12 cellular contexts compared by ENCODE assay signal in the genomic region with DNA sequence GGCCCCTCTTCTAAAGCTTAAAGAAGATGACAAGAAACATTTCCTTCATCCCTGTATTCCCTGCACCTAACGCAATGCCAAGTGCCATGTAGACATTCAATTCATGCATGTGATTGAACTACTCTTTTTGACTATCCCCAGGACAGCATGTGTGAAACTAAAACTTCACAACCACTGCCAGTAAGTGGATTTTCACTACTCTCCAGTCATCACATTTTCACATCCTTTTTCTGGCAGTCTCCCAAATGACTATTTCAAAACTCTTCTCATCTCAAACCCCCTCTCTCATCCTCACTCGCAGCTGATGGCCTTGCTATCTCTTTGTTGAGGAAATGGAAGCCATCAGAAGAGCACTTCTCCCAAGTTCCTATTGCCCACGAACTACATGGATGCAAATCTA.
DNase-seq lines count a peak whose midpoint lies in the region; ATAC-seq, FAIRE-seq and TF ChIP-seq lines count a peak whose summit lies in the region.
"Had no signal": no experiment of that assay in that cellular context is flagged by ENCODE, and none has a peak within 500 bp of the region (broad histone marks: within the 10 kb centered on the region; RNA-seq: fewer than 3 reads in every experiment).

No MANE protein-coding gene starts in this region.

- H3K36me3 ChIP-seq in CD8-positive, alpha-beta memory T cell (ENCODE audit: insufficient read depth, low read length), result peaks cover 12% of the 10 kb centered on the region
- no peaks in the 10 kb centered on the region for H3K36me3 ChIP-seq in HepG2 (replicated peaks in 1 of 2; ENCODE audit: control insufficient read depth in 1 of 2, insufficient read depth in 2 of 2, low read length in 2 of 2)
- H3K36me3 ChIP-seq: heart left ventricle, suprapubic skin had no signal

- no peak for FAIRE-seq in HepG2 (lab: Jason Lieb, UNC)

- TF ChIP-seq POLR2A in HepG2 (IDR thresholded peaks at IDR 0.05; ENCODE audit: insufficient read depth in 1 of 2, low read depth in 2 of 2, low read length in 2 of 2), result no peak

- no peaks in the 10 kb centered on the region for H4K20me1 ChIP-seq in HepG2 (ENCODE audit: insufficient read depth, low read length)

- H3K36me3 Mint-ChIP-seq in CD8-positive, alpha-beta memory T cell, result peaks cover 4 to 43% (median 26%) of the 10 kb centered on the region in 3 donors

- no peaks in the 10 kb centered on the region for H3K27me3 ChIP-seq in CD8-positive, alpha-beta memory T cell (ENCODE audit: insufficient read depth, low read length, poor library complexity, severe bottlenecking)
- H3K27me3 ChIP-seq in HepG2 (ENCODE audit: control insufficient read depth in 1 of 2, insufficient read depth in 2 of 2, low read length in 2 of 2), result no peaks in the 10 kb centered on the region
- H3K27me3 ChIP-seq: heart left ventricle, suprapubic skin had no signal

- H3K9me3 Mint-ChIP-seq in CD8-positive, alpha-beta memory T cell, result no peaks in the 10 kb centered on the region
- H3K9me3 Mint-ChIP-seq: CD4-positive, CD25-positive, alpha-beta regulatory T cell had no signal

- no peak for TF ChIP-seq EP300 in HepG2 (IDR thresholded peaks at IDR 0.05; ENCODE audit: low read depth in 2 of 2, low read length in 2 of 2)
- no peak for TF ChIP-seq EP300 in HepG2 (CRISPR knock-in tag; IDR thresholded peaks at IDR 0.05; ENCODE audit: borderline replicate concordance)

- H3K9me3 ChIP-seq in CD8-positive, alpha-beta memory T cell (ENCODE audit: low read length), result no peaks in the 10 kb centered on the region
- no peaks in the 10 kb centered on the region for H3K9me3 ChIP-seq in HepG2 (ENCODE audit: low read length)
- H3K9me3 ChIP-seq: suprapubic skin had no signal

- no peak overlapping the region for H3K4me2 ChIP-seq in HepG2 (ENCODE audit: low read depth, low read length)

- no peak for TF ChIP-seq CTCF in HepG2 (CRISPR knock-in tag; IDR thresholded peaks at IDR 0.05)

- BruUV-seq in HepG2 (replicated peaks; lab: Mats Ljungman, UMichigan), result no TSS peak

- under 1% methylated on average over 3 of the region's 3 CpGs for WGBS in HepG2 (ENCODE audit: low lambda C conversion rate)

- H3K9ac ChIP-seq in HepG2 (ENCODE audit: insufficient read depth, low read depth, low read length), result no peak overlapping the region

- DNase-seq in CD1c-positive myeloid dendritic cell (ENCODE audit: extremely low spot score), result peak; percentile 69
- DNase-seq in sciatic nerve (ENCODE audit: low spot score), result no peak
- no peak for DNase-seq in DMS79 (lab: John Stamatoyannopoulos, UW)
- no peak for DNase-seq in CD8-positive, alpha-beta memory T cell
- DNase-seq in HepG2 (ENCODE audit: low spot score), result no peak
- DNase-seq: activated T-cell treated with anti-CD3 and anti-CD28 coated beads for 4 hours; CD4-positive, CD25-positive, alpha-beta regulatory T cell; heart left ventricle had no signal

- no peak overlapping the region for H2AFZ ChIP-seq in HepG2 (ENCODE audit: low read length)

- in situ Hi-C loops in HepG2 (cut with HindIII; ENCODE audit: extremely low pct_ligation_motif_present, low pct_unique_long_range_greater_than_20kb), result loop anchor here (25.0 kb wide), 2 partner anchors 351 to 501 kb away; partner anchors contain the start of gene CNKSR3

- peaks cover 51 to 60% (median 59%) of the 10 kb centered on the region in 3 donors for H3K4me1 Mint-ChIP-seq in CD8-positive, alpha-beta memory T cell

- intact Hi-C loops in sciatic nerve (cut with DNase I), result no loop called here
- intact Hi-C loops in HepG2 (cut with micrococcal nuclease; ENCODE audit: unreplicated experiment), result no loop called here

- TF ChIP-seq RAD21 in HepG2 (CRISPR knock-in tag; IDR thresholded peaks at IDR 0.05), result no peak

- H3K27me3 Mint-ChIP-seq in CD8-positive, alpha-beta memory T cell, result no peaks in the 10 kb centered on the region
- H3K27me3 Mint-ChIP-seq: CD4-positive, CD25-positive, alpha-beta regulatory T cell had no signal

- H3K4me3 Mint-ChIP-seq in CD8-positive, alpha-beta memory T cell, result no peak overlapping the region
- H3K4me3 Mint-ChIP-seq: CD4-positive, CD25-positive, alpha-beta regulatory T cell had no signal

- no peak overlapping the region for H3K27ac Mint-ChIP-seq in CD8-positive, alpha-beta memory T cell

- ATAC-seq in GM18873 (IDR thresholded peaks at IDR 0.05; ENCODE audit: low FRiP score, unreplicated experiment), result peak; percentile 86
- peak; percentile 62 for ATAC-seq in HG02571 (IDR thresholded peaks at IDR 0.05; ENCODE audit: unreplicated experiment)
- ATAC-seq in HG03442 (IDR thresholded peaks at IDR 0.05; ENCODE audit: unreplicated experiment), result peak; percentile 67
- ATAC-seq in sciatic nerve, result no peak
- ATAC-seq in HepG2, result no peak
- ATAC-seq: heart left ventricle had no signal

- peaks cover 37% of the 10 kb centered on the region for H3K4me1 ChIP-seq in CD8-positive, alpha-beta memory T cell (ENCODE audit: insufficient read depth, low read length)
- no peaks in the 10 kb centered on the region for H3K4me1 ChIP-seq in HepG2 (ENCODE audit: insufficient read depth, low read length)

- POLR2A ChIA-PET in CD8-positive, alpha-beta memory T cell (lab: Charles Lee), result no interaction called here
- POLR2A ChIA-PET in HepG2 (lab: Yijun Ruan, JAX), result no interaction called here

- H3K27ac ChIP-seq in CD8-positive, alpha-beta memory T cell (ENCODE audit: low read depth, low read length), result no peak overlapping the region
- no peak overlapping the region for H3K27ac ChIP-seq in HepG2 (ENCODE audit: extremely low read length, insufficient read depth, low read length)
- H3K27ac ChIP-seq: suprapubic skin had no signal

- no peak overlapping the region for H3K4me3 ChIP-seq in CD8-positive, alpha-beta memory T cell (ENCODE audit: low read length)
- no peak overlapping the region for H3K4me3 ChIP-seq in HepG2 (replicated peaks in 1 of 3; ENCODE audit: insufficient read depth in 1 of 3, low read depth in 2 of 3, low read length in 3 of 3)
- H3K4me3 ChIP-seq: heart left ventricle, suprapubic skin had no signal

- H3K79me2 ChIP-seq in HepG2 (ENCODE audit: insufficient read depth, low read length), result no peaks in the 10 kb centered on the region

- CTCF ChIA-PET in CD8-positive, alpha-beta memory T cell (lab: Charles Lee), result no interaction called here
- CTCF ChIA-PET in HepG2 (lab: Yijun Ruan, JAX; ENCODE audit: low intra/inter-chr PET ratio, low total read pairs), result no interaction called here

TF ChIP-seq in HepG2, 621 proteins besides CTCF, POLR2A, EP300 and RAD21:
- no peak for TF ChIP-seq PAXIP1 (CRISPR knock-in tag; conservative IDR thresholded peaks at IDR 0.05)
- TF ChIP-seq ZNF263 (CRISPR knock-in tag; IDR thresholded peaks at IDR 0.05), result no peak
- no peak for TF ChIP-seq ZNF7 (CRISPR knock-in tag; IDR thresholded peaks at IDR 0.05)
- no peak for TF ChIP-seq ZNF329 (CRISPR knock-in tag; IDR thresholded peaks at IDR 0.05; ENCODE audit: low read depth)
- no peak for TF ChIP-seq CBX2 (IDR thresholded peaks at IDR 0.05; ENCODE audit: low read depth, low read length)
- no peak for TF ChIP-seq CBX2 (CRISPR knock-in tag; IDR thresholded peaks at IDR 0.05; ENCODE audit: low read depth)
- no peak for TF ChIP-seq ZMYM4 (CRISPR knock-in tag; IDR thresholded peaks at IDR 0.05)
- TF ChIP-seq HNRNPK (IDR thresholded peaks at IDR 0.05; ENCODE audit: low read depth, low read length, poor library complexity, severe bottlenecking), result no peak
- no peak for TF ChIP-seq ZBTB44 (CRISPR knock-in tag; IDR thresholded peaks at IDR 0.05)
- TF ChIP-seq RXRB (CRISPR knock-in tag; IDR thresholded peaks at IDR 0.05; ENCODE audit: borderline replicate concordance), result no peak

Comparison
In these comparisons a context has a peak if more than half of its experiments do, and no peak if none do; other contexts are left out.
1. ATAC-seq: peak in GM18873 (single experiment), HG02571 (single experiment) and HG03442 (single experiment); none in sciatic nerve (single experiment) and HepG2 (single experiment).